Comparison of ENCODE assay signal across 29 cellular contexts in genomic region chrX:57641338-57641737, GRCh38. TPM values are rescaled to one million over a fixed set of nuclear protein-coding genes. Genes with fewer than 3 reads are reported as not detected.
"Had no signal": no experiment of that assay in that cellular context is flagged by ENCODE, and none has a peak within 500 bp of the region (broad histone marks: within the 10 kb centered on the region; RNA-seq: fewer than 3 reads in every experiment).

No MANE protein-coding gene starts in this region.

- H3K4me1 ChIP-seq: body of pancreas, SJCRH30 had no signal

- H3K4me3 ChIP-seq: body of pancreas, cardiac muscle cell, SJCRH30 had no signal

- H3K27ac ChIP-seq: body of pancreas, cardiac muscle cell, KMS-11, SJCRH30 had no signal

- H3K4me3 Mint-ChIP-seq: activated CD8-positive, alpha-beta T cell treated with anti-CD3 and anti-CD28 coated beads, Interleukin-2, amount 10 ng/mL, durations not matched to agents 7 days and 5 days; WTC11 had no signal

- H3K36me3 ChIP-seq: cardiac muscle cell, SJCRH30 had no signal

- H3K27ac Mint-ChIP-seq: activated CD8-positive, alpha-beta T cell treated with anti-CD3 and anti-CD28 coated beads, Interleukin-2, amount 10 ng/mL, durations not matched to agents 7 days and 5 days; WTC11 had no signal

- H3K9ac ChIP-seq: KMS-11, SK-N-SH had no signal

- H3K9me3 ChIP-seq: SJCRH30, SK-N-SH had no signal

- H3K27me3 ChIP-seq: body of pancreas, cardiac muscle cell, SJCRH30 had no signal

- DNase-seq: activated CD4-positive, alpha-beta T cell treated with anti-CD3 and anti-CD28 coated beads for 48 hours; activated CD4-positive, alpha-beta T cell treated with anti-CD3 and anti-CD28 coated beads, Interleukin-2, amount 50 U/mL, for 4 hours; activated CD4-positive, CD25-positive, alpha-beta regulatory T cell treated with anti-CD3 and anti-CD28 coated beads, Interleukin-2, amount 50 U/mL, for 72 hours; activated CD8-positive, alpha-beta memory T cell treated with anti-CD3 and anti-CD28 coated beads, Interleukin-2, amount 50 U/mL, for 48 hours; activated CD8-positive, alpha-beta T cell treated with anti-CD3 and anti-CD28 coated beads, Interleukin-2, amount 10 ng/mL, durations not matched to agents 7 days and 5 days; activated naive CD4-positive, alpha-beta T cell treated with anti-CD3 and anti-CD28 coated beads, Interleukin-2, amount 50 U/mL, for 16 hours; activated T-cell treated with anti-CD3 and anti-CD28 coated beads, Interleukin-2, amount 50 U/mL, for 1 hour; aorta; body of pancreas; cerebellar nuclear complex; MM.1S; NCI-H1105; NCI-H1436; NCI-H1694 treated with DMSO at 0.1 percent for 48 hours; NCI-H2029 treated with DMSO at 0.1 percent for 48 hours; NCI-H345; NCI-H510A; NCI-H526 treated with DMSO at 0.1 percent for 48 hours; NCI-H82; SJCRH30; SK-N-SH; SW 1271 had no signal

- ATAC-seq: activated CD8-positive, alpha-beta T cell treated with anti-CD3 and anti-CD28 coated beads, Interleukin-2, amount 10 ng/mL, durations not matched to agents 7 days and 5 days; body of pancreas; Right ventricle myocardium inferior; WTC11 had no signal

- H3K4me2 ChIP-seq: KMS-11, SK-N-SH had no signal

RNA-seq across cellular contexts. Expression of gene NLRP2B, which starts 38.7 kb away (rescaled TPM):
- total RNA-seq: activated CD8-positive, alpha-beta T cell treated with anti-CD3 and anti-CD28 coated beads, Interleukin-2, amount 10 ng/mL, durations not matched to agents 7 days and 5 days; body of pancreas; cardiac muscle cell; OCI-LY7; Right ventricle myocardium inferior; RPMI7951; SJCRH30; T-helper 1 cell treated with Interleukin-12 subunit alpha and Interleukin-12 subunit beta and Interleukin-4 antibody, amounts not matched to agents 30 ng/mL and 1 ng/mL, for 36 hours; WTC11 had no signal
- polyA plus RNA-seq: aorta, SK-N-SH had no signal
